ENCODE assay signal across 13 cellular contexts in genomic region chr1:24963943-24964677, GRCh38. TPM values are rescaled to one million over a fixed set of nuclear protein-coding genes. Genes with fewer than 3 reads are reported as not detected.
DNase-seq lines count a peak whose midpoint lies in the region; ATAC-seq, FAIRE-seq and TF ChIP-seq lines count a peak whose summit lies in the region.
"Had no signal": no experiment of that assay in that cellular context is flagged by ENCODE, and none has a peak within 500 bp of the region (broad histone marks: within the 10 kb centered on the region; RNA-seq: fewer than 3 reads in every experiment).

No MANE protein-coding gene starts in this region.

- H3F3A ChIP-seq in neural progenitor cell (ENCODE audit: low read depth): no peaks in the 10 kb centered on the region

- peaks cover 9% of the 10 kb centered on the region for H3K36me3 Mint-ChIP-seq in CD8-positive, alpha-beta T cell
- H3K36me3 Mint-ChIP-seq in IgD-negative memory B cell: no peaks in the 10 kb centered on the region
- peaks cover 58% of the 10 kb centered on the region for H3K36me3 Mint-ChIP-seq in activated naive CD8-positive, alpha-beta T cell treated with anti-CD3 and anti-CD28 coated beads, Interleukin-2, amount 50 U/mL, for 24 hours (ENCODE audit: low read depth)
- H3K36me3 Mint-ChIP-seq in neural progenitor cell: no peaks in the 10 kb centered on the region

- H3K27me3 ChIP-seq in CD8-positive, alpha-beta T cell (ENCODE audit: insufficient read depth, low read length): no peaks in the 10 kb centered on the region
- H3K27me3 ChIP-seq in neural progenitor cell: no peaks in the 10 kb centered on the region

- CTCF ChIA-PET in CD8-positive, alpha-beta T cell (lab: Charles Lee): interaction anchor here (0.8 to 8.8 kb wide), 44 partner anchors 8 to 185 kb away, joined by 3 to 163 read pairs (median 6); partner anchors contain the start of gene RUNX3

- FAIRE-seq in frontal cortex (lab: Jason Lieb, UNC): no peak

- POLR2A ChIA-PET in CD8-positive, alpha-beta T cell (lab: Charles Lee): interaction anchor here (0.5 to 6.3 kb wide), 20 partner anchors 10 to 135 kb away, joined by 3 to 55 read pairs (median 6); partner anchors contain the start of gene RUNX3

- H3K4me3 ChIP-seq in CD8-positive, alpha-beta T cell (ENCODE audit: low read depth, low read length): peak overlapping the region; percentile 64
- no peak overlapping the region for H3K4me3 ChIP-seq in neural progenitor cell

- no peak overlapping the region for H3K9ac ChIP-seq in neural progenitor cell

- peaks cover 81% of the 10 kb centered on the region for H3K4me1 ChIP-seq in CD8-positive, alpha-beta T cell (ENCODE audit: insufficient read depth, low read length)
- no peaks in the 10 kb centered on the region for H3K4me1 ChIP-seq in neural progenitor cell

- peak overlapping the region; percentile 90 for H3K4me3 Mint-ChIP-seq in CD8-positive, alpha-beta T cell
- peak overlapping the region; percentile 77 to 96 (median 90) for H3K4me3 Mint-ChIP-seq in IgD-negative memory B cell
- peak overlapping the region; percentile 95 for H3K4me3 Mint-ChIP-seq in activated naive CD8-positive, alpha-beta T cell treated with anti-CD3 and anti-CD28 coated beads, Interleukin-2, amount 50 U/mL, for 24 hours
- peak overlapping the region; percentile 41 for H3K4me3 Mint-ChIP-seq in neural progenitor cell
- H3K4me3 Mint-ChIP-seq: neural crest cell had no signal

- peaks cover 75% of the 10 kb centered on the region for H3K4me1 Mint-ChIP-seq in CD8-positive, alpha-beta T cell (ENCODE audit: low read depth)
- H3K4me1 Mint-ChIP-seq in IgD-negative memory B cell (peaks cover 30 to 41% (median 36%) of the 10 kb centered on the region in 3 donors), neural progenitor cell (peaks cover 7% of the 10 kb centered on the region)
- peaks cover 78% of the 10 kb centered on the region for H3K4me1 Mint-ChIP-seq in activated naive CD8-positive, alpha-beta T cell treated with anti-CD3 and anti-CD28 coated beads, Interleukin-2, amount 50 U/mL, for 24 hours

- no peaks in the 10 kb centered on the region for H4K20me1 ChIP-seq in neural progenitor cell (ENCODE audit: low read depth)

- no peaks in the 10 kb centered on the region for H3K36me3 ChIP-seq in CD8-positive, alpha-beta T cell (ENCODE audit: insufficient read depth, low read length)
- no peaks in the 10 kb centered on the region for H3K36me3 ChIP-seq in neural progenitor cell

- no peak for TF ChIP-seq CTCF in CD8-positive, alpha-beta T cell (IDR thresholded peaks at IDR 0.05)
- TF ChIP-seq CTCF in neural progenitor cell (IDR thresholded peaks at IDR 0.05): no peak

- DNase-seq in CD8-positive, alpha-beta T cell: no peak
- DNase-seq in activated naive CD8-positive, alpha-beta T cell treated with anti-CD3 and anti-CD28 coated beads, Interleukin-2, amount 50 U/mL, for 24 hours: no peak
- DNase-seq in neural progenitor cell (ENCODE audit: low spot score): no peak
- DNase-seq in frontal cortex (ENCODE audit: low spot score in 2 of 2): no peak
- DNase-seq in activated CD8-positive, alpha-beta memory T cell treated with anti-CD3 and anti-CD28 coated beads for 24 hours: no peak
- no peak for DNase-seq in kidney tubule cell (ENCODE audit: low spot score)
- DNase-seq in COLO829 (ENCODE audit: low spot score): no peak
- DNase-seq: cortex of kidney, NCI-H226 had no signal

- no peaks in the 10 kb centered on the region for H3K27me3 Mint-ChIP-seq in CD8-positive, alpha-beta T cell (ENCODE audit: low read depth)
- no peaks in the 10 kb centered on the region for H3K27me3 Mint-ChIP-seq in IgD-negative memory B cell
- peaks cover 3% of the 10 kb centered on the region for H3K27me3 Mint-ChIP-seq in activated naive CD8-positive, alpha-beta T cell treated with anti-CD3 and anti-CD28 coated beads, Interleukin-2, amount 50 U/mL, for 24 hours
- peaks cover 4% of the 10 kb centered on the region for H3K27me3 Mint-ChIP-seq in neural progenitor cell (ENCODE audit: insufficient read depth, low read depth)

- H3K79me2 ChIP-seq in neural progenitor cell (ENCODE audit: low read depth): no peaks in the 10 kb centered on the region

- no peak for ATAC-seq in CD8-positive, alpha-beta T cell
- ATAC-seq in activated naive CD8-positive, alpha-beta T cell treated with anti-CD3 and anti-CD28 coated beads, Interleukin-2, amount 50 U/mL, for 24 hours: no peak

- H3K4me2 ChIP-seq in neural progenitor cell: no peak overlapping the region

- intact Hi-C loops in CD8-positive, alpha-beta T cell (cut with DNase I, micrococcal nuclease): loop anchor here (1.0 to 2.0 kb wide), 4 partner anchors 17 to 137 kb away; no protein-coding TSS in a partner anchor

- no peak overlapping the region for H2AFZ ChIP-seq in neural progenitor cell (replicated peaks)

- H3K27ac Mint-ChIP-seq in CD8-positive, alpha-beta T cell: peak overlapping the region; percentile 99
- H3K27ac Mint-ChIP-seq in IgD-negative memory B cell (peak overlapping the region; percentile 90 to 100 (median 98)), neural progenitor cell (peak overlapping the region; percentile 29)
- H3K27ac Mint-ChIP-seq in activated naive CD8-positive, alpha-beta T cell treated with anti-CD3 and anti-CD28 coated beads, Interleukin-2, amount 50 U/mL, for 24 hours: peak overlapping the region; percentile 95

- H3K27ac ChIP-seq in CD8-positive, alpha-beta T cell (ENCODE audit: low read depth, low read length): peak overlapping the region; percentile 67
- no peak overlapping the region for H3K27ac ChIP-seq in neural progenitor cell
- H3K27ac ChIP-seq: RWPE1 had no signal

- no peaks in the 10 kb centered on the region for H3K9me3 ChIP-seq in CD8-positive, alpha-beta T cell (ENCODE audit: low read length)
- H3K9me3 ChIP-seq in neural progenitor cell (ENCODE audit: low read depth): no peaks in the 10 kb centered on the region

- no peaks in the 10 kb centered on the region for H3K9me3 Mint-ChIP-seq in CD8-positive, alpha-beta T cell
- H3K9me3 Mint-ChIP-seq in IgD-negative memory B cell (no peaks in the 10 kb centered on the region), neural progenitor cell (no peaks in the 10 kb centered on the region)
- H3K9me3 Mint-ChIP-seq in activated naive CD8-positive, alpha-beta T cell treated with anti-CD3 and anti-CD28 coated beads, Interleukin-2, amount 50 U/mL, for 24 hours: no peaks in the 10 kb centered on the region
- H3K9me3 Mint-ChIP-seq: neural crest cell had no signal

RNA-seq across cellular contexts. Expression of gene RUNX3, which starts 34.0 kb away (rescaled TPM):
- 100 to 1,000 TPM; 423 to 424 TPM for total RNA-seq in CD8-positive, alpha-beta T cell
- 30.1 TPM for polyA plus RNA-seq in IgD-negative memory B cell
- total RNA-seq in neural progenitor cell (ENCODE audit: low replicate concordance) (0.09 TPM in 1 of 2 replicates, not detected in the other), frontal cortex (not detected)
- total RNA-seq: fibroblast of villous mesenchyme had no signal

Comparison
In these comparisons a context has a peak if more than half of its experiments do, and no peak if none do; other contexts are left out.
1. H3K27ac Mint-ChIP-seq: peak in every context shown above with its lines; median percentile 99 in CD8-positive, alpha-beta T cell; 98 in IgD-negative memory B cell; 95 in activated naive CD8-positive, alpha-beta T cell treated with anti-CD3 and anti-CD28 coated beads, Interleukin-2, amount 50 U/mL, for 24 hours; 29 in neural progenitor cell.
2. H3K4me3 Mint-ChIP-seq: peak in every context shown above with its lines; median percentile 95 in activated naive CD8-positive, alpha-beta T cell treated with anti-CD3 and anti-CD28 coated beads, Interleukin-2, amount 50 U/mL, for 24 hours; 90 in IgD-negative memory B cell; 90 in CD8-positive, alpha-beta T cell; 41 in neural progenitor cell.
3. RNA of gene RUNX3, which starts 34.0 kb away (total RNA-seq): 423 to 424 TPM in CD8-positive, alpha-beta T cell; 0.09 TPM in neural progenitor cell and not detected in frontal cortex (single experiment); every median in the first group is over 100 times any median in the second.